ENCODE assay signal across 8 cellular contexts in genomic region chr22:46043339-46043738, GRCh38.
DNase-seq lines count a peak whose midpoint lies in the region; TF ChIP-seq lines count a peak whose summit lies in the region.

No MANE protein-coding gene starts in this region.

- no peak for TF ChIP-seq CTCF in C4-2B (conservative IDR thresholded peaks at IDR 0.05)
- TF ChIP-seq CTCF in RWPE1 (conservative IDR thresholded peaks at IDR 0.05; ENCODE audit: low read depth) = no peak
- no peak for TF ChIP-seq CTCF in esophagus muscularis mucosa (IDR thresholded peaks at IDR 0.05)
- TF ChIP-seq CTCF in osteoblast (IDR thresholded peaks at IDR 0.05; ENCODE audit: extremely low read depth, low read depth, low read length) = no peak
- no peak for TF ChIP-seq CTCF in WERI-Rb-1 (IDR thresholded peaks at IDR 0.05; ENCODE audit: low read depth, low read length)

- intact Hi-C loops in esophagus muscularis mucosa (cut with DNase I) = no loop called here

- no peaks in the 10 kb centered on the region for H4K20me1 ChIP-seq in osteoblast (ENCODE audit: insufficient read depth, low read length)

- peaks cover 74% of the 10 kb centered on the region for H3K79me2 ChIP-seq in osteoblast (ENCODE audit: insufficient read depth, low read length)

- no peak for TF ChIP-seq EP300 in esophagus muscularis mucosa (IDR thresholded peaks at IDR 0.05)

- DNase-seq in RWPE1 (ENCODE audit: low spot score) = no peak
- no peak for DNase-seq in esophagus muscularis mucosa (ENCODE audit: extremely low spot score)
- DNase-seq in osteoblast (ENCODE audit: insufficient read length, low spot score, missing footprints) = no peak
- no peak for DNase-seq in stimulated activated CD4-positive, alpha-beta T cell treated with anti-CD3 and anti-CD28 coated beads, Interleukin-4, amount 100 ng/mL, for 24 hours
- DNase-seq in T-helper 9 cell = no peak
- no peak for DNase-seq in WERI-Rb-1
- no peak for DNase-seq in kidney tubule cell (ENCODE audit: low spot score)

- H3K4me3 ChIP-seq in esophagus muscularis mucosa (peak overlapping the region; percentile 67 to 83 (median 72)), osteoblast (ENCODE audit: insufficient read depth, low read length) (peak overlapping the region; percentile 80), WERI-Rb-1 (ENCODE audit: low read depth, low read length) (no peak overlapping the region)

- H3K9me3 ChIP-seq in esophagus muscularis mucosa (no peaks in the 10 kb centered on the region), osteoblast (ENCODE audit: low read depth, low read length) (no peaks in the 10 kb centered on the region), WERI-Rb-1 (ENCODE audit: severe bottlenecking) (no peaks in the 10 kb centered on the region)

- POLR2A ChIA-PET in RWPE1 (lab: Yijun Ruan, JAX; ENCODE audit: low non-redundant PET) = interaction anchor here (1.0 kb wide), 1 partner anchor 35 kb away, joined by 3 read pairs; no protein-coding TSS in a partner anchor

- H3K36me3 ChIP-seq in esophagus muscularis mucosa = no peaks in the 10 kb centered on the region
- H3K36me3 ChIP-seq in osteoblast (ENCODE audit: insufficient read depth, low read length) = peaks cover 3% of the 10 kb centered on the region
- no peaks in the 10 kb centered on the region for H3K36me3 ChIP-seq in WERI-Rb-1

- peak overlapping the region; percentile 99 for H3K27ac ChIP-seq in C4-2B
- H3K27ac ChIP-seq in RWPE1 = peak overlapping the region; percentile 100
- peak overlapping the region; percentile 93 to 100 (median 98) for H3K27ac ChIP-seq in esophagus muscularis mucosa (replicated peaks in 1 of 4)
- peak overlapping the region; percentile 84 for H3K27ac ChIP-seq in osteoblast (ENCODE audit: low read depth, low read length)
- no peak overlapping the region for H3K27ac ChIP-seq in WERI-Rb-1

- CTCF ChIA-PET in RWPE1 (lab: Yijun Ruan, JAX) = interaction anchor here (0.8 to 0.9 kb wide), 2 partner anchors 20 to 37 kb away, joined by 3 to 5 read pairs; no protein-coding TSS in a partner anchor

- peak overlapping the region; percentile 95 for H3K4me2 ChIP-seq in osteoblast (ENCODE audit: insufficient read depth, low read length)

- peaks cover 58 to 82% (median 68%) of the 10 kb centered on the region in 4 donors for H3K4me1 ChIP-seq in esophagus muscularis mucosa
- H3K4me1 ChIP-seq in osteoblast (ENCODE audit: insufficient read depth, low read length) = peaks cover 32% of the 10 kb centered on the region

- 70% methylated on average over 7 of the region's 7 CpGs for WGBS in esophagus muscularis mucosa

- H3K27me3 ChIP-seq in esophagus muscularis mucosa = no peaks in the 10 kb centered on the region
- no peaks in the 10 kb centered on the region for H3K27me3 ChIP-seq in osteoblast (ENCODE audit: insufficient read depth, low read length)
- no peaks in the 10 kb centered on the region for H3K27me3 ChIP-seq in WERI-Rb-1 (ENCODE audit: insufficient read depth, low read depth, severe bottlenecking)

- H2AFZ ChIP-seq in osteoblast (ENCODE audit: low read length) = peak overlapping the region; percentile 87

- no peak for TF ChIP-seq POLR2A in esophagus muscularis mucosa (IDR thresholded peaks at IDR 0.05; ENCODE audit: low read depth)
